9 cellular contexts compared by ENCODE assay signal in genomic region chr22:43128928-43129424, GRCh38. TPM values are rescaled to one million over a fixed set of nuclear protein-coding genes. Genes with fewer than 3 reads are reported as not detected.
DNase-seq lines count a peak whose midpoint lies in the region; ATAC-seq and TF ChIP-seq lines count a peak whose summit lies in the region.
"Had no signal": no experiment of that assay in that cellular context is flagged by ENCODE, and none has a peak within 500 bp of the region (broad histone marks: within the 10 kb centered on the region; RNA-seq: fewer than 3 reads in every experiment).

No MANE protein-coding gene starts in this region.

- CTCF ChIA-PET in GM10248 (lab: Yijun Ruan, JAX), result no interaction called here

- DNase-seq in GM10248 (ENCODE audit: extremely low spot score) (peak; percentile 59), NCI-H2171 (lab: John Stamatoyannopoulos, UW) (peak; percentile 77), left colon (peak; percentile 77 to 83), sigmoid colon (no peak)
- DNase-seq: activated CD4-positive, alpha-beta T cell treated with anti-CD3 and anti-CD28 coated beads, Interleukin-2, amount 50 U/mL, for 48 hours; brain microvascular endothelial cell had no signal

- H3K9me3 Mint-ChIP-seq in activated T-helper 17 cell treated with anti-CD3 and anti-CD28 coated beads, Interleukin-2, amount 50 U/mL, for 72 hours, result no peaks in the 10 kb centered on the region

- H3K36me3 Mint-ChIP-seq in activated T-helper 17 cell treated with anti-CD3 and anti-CD28 coated beads, Interleukin-2, amount 50 U/mL, for 72 hours (ENCODE audit: low read depth), result peaks cover 27% of the 10 kb centered on the region

- H3K27ac ChIP-seq in sigmoid colon, result no peak overlapping the region
- H3K27ac ChIP-seq: brain microvascular endothelial cell, gastroesophageal sphincter had no signal

- no peaks in the 10 kb centered on the region for H3K27me3 ChIP-seq in sigmoid colon
- H3K27me3 ChIP-seq: brain microvascular endothelial cell had no signal

- H3K36me3 ChIP-seq in sigmoid colon, result peaks cover 0 to 16% (median 10%) of the 10 kb centered on the region in 4 donors

- H3K4me1 ChIP-seq in sigmoid colon, result no peaks in the 10 kb centered on the region

- TF ChIP-seq POLR2A in sigmoid colon (IDR thresholded peaks at IDR 0.05), result no peak

- no peak overlapping the region for H3K4me3 ChIP-seq in sigmoid colon
- H3K4me3 ChIP-seq: gastroesophageal sphincter had no signal

- H3K4me3 Mint-ChIP-seq in activated T-helper 17 cell treated with anti-CD3 and anti-CD28 coated beads, Interleukin-2, amount 50 U/mL, for 72 hours, result no peak overlapping the region

- 10 to 38% methylated on average over 20 of the region's 20 CpGs for WGBS in sigmoid colon, 2 donors

- no peaks in the 10 kb centered on the region for H3K9me3 ChIP-seq in sigmoid colon
- H3K9me3 ChIP-seq: gastroesophageal sphincter had no signal

- H3K27ac Mint-ChIP-seq in activated T-helper 17 cell treated with anti-CD3 and anti-CD28 coated beads, Interleukin-2, amount 50 U/mL, for 72 hours, result no peak overlapping the region

- no peak for TF ChIP-seq EP300 in sigmoid colon (IDR thresholded peaks at IDR 0.05)

- peak; percentile 50 for ATAC-seq in left colon
- ATAC-seq in GM21390 (IDR thresholded peaks at IDR 0.05; ENCODE audit: unreplicated experiment), result no peak
- ATAC-seq in activated T-helper 17 cell treated with anti-CD3 and anti-CD28 coated beads, Interleukin-2, amount 50 U/mL, for 72 hours (replicated peaks), result no peak
- ATAC-seq: gastroesophageal sphincter had no signal

- H3K4me1 Mint-ChIP-seq in activated T-helper 17 cell treated with anti-CD3 and anti-CD28 coated beads, Interleukin-2, amount 50 U/mL, for 72 hours, result no peaks in the 10 kb centered on the region

- TF ChIP-seq CTCF in GM10248 (IDR thresholded peaks at IDR 0.05; ENCODE audit: control extremely low read depth, extremely low read depth, low read depth, missing control alignments) (no peak), sigmoid colon (IDR thresholded peaks at IDR 0.05) (no peak)

- H3K27me3 Mint-ChIP-seq in activated T-helper 17 cell treated with anti-CD3 and anti-CD28 coated beads, Interleukin-2, amount 50 U/mL, for 72 hours, result no peaks in the 10 kb centered on the region

- POLR2A ChIA-PET in GM10248 (lab: Yijun Ruan, JAX), result no interaction called here

- intact Hi-C loops in left colon (cut with DNase I, micrococcal nuclease) (no loop called here), sigmoid colon (cut with DNase I) (no loop called here)

RNA-seq across cellular contexts. Expression of gene MCAT, which starts 14.2 kb away (rescaled TPM):
- 10 to 100 TPM; 15.2 to 19.7 TPM for total RNA-seq in left colon
- 10 to 100 TPM in 1 of 2 donors, 1 to 10 TPM in 1; 7.3 to 18.2 TPM for total RNA-seq in activated T-helper 17 cell treated with anti-CD3 and anti-CD28 coated beads, Interleukin-2, amount 50 U/mL, for 72 hours
- total RNA-seq in sigmoid colon, result 10 to 100 TPM; 15.3 to 20.8 (median 17.9) TPM
- 10 to 100 TPM; 10.2 to 23.4 (median 14.3) TPM for polyA plus RNA-seq in sigmoid colon

RNA-seq across cellular contexts. Expression of gene BIK, which starts 18.4 kb away (rescaled TPM):
- total RNA-seq in left colon, result 10 to 100 TPM; 22.6 to 23.0 TPM
- 1 to 10 TPM; 1.9 to 4.0 TPM for total RNA-seq in activated T-helper 17 cell treated with anti-CD3 and anti-CD28 coated beads, Interleukin-2, amount 50 U/mL, for 72 hours
- not detected for total RNA-seq in sigmoid colon
- 10 to 100 TPM; 29.6 to 39.1 (median 35.4) TPM for polyA plus RNA-seq in sigmoid colon

RNA-seq across cellular contexts. Expression of gene TSPO, which starts 22.4 kb away (rescaled TPM):
- total RNA-seq in left colon, result 100 to 1,000 TPM; 250 to 259 TPM
- total RNA-seq in activated T-helper 17 cell treated with anti-CD3 and anti-CD28 coated beads, Interleukin-2, amount 50 U/mL, for 72 hours, result 100 to 1,000 TPM; 127 to 199 TPM
- 100 to 1,000 TPM; 126 to 219 (median 157) TPM for total RNA-seq in sigmoid colon
- 100 to 1,000 TPM; 395 to 513 (median 443) TPM for polyA plus RNA-seq in sigmoid colon

RNA-seq across cellular contexts. Expression of gene TTLL1, which starts 39.8 kb away (rescaled TPM):
- 1 to 10 TPM; 2.1 to 3.2 TPM for total RNA-seq in left colon
- 1 to 10 TPM; 2.9 to 4.1 TPM for total RNA-seq in activated T-helper 17 cell treated with anti-CD3 and anti-CD28 coated beads, Interleukin-2, amount 50 U/mL, for 72 hours
- 1 to 10 TPM; 4.3 to 6.4 (median 5.5) TPM for total RNA-seq in sigmoid colon
- polyA plus RNA-seq in sigmoid colon, result 1 to 10 TPM; 2.4 to 3.7 (median 3.0) TPM

RNA-seq across cellular contexts. Expression of gene TTLL12, which starts 58.0 kb away (rescaled TPM):
- total RNA-seq in left colon, result 10 to 100 TPM; 79.5 to 91.6 TPM
- total RNA-seq in activated T-helper 17 cell treated with anti-CD3 and anti-CD28 coated beads, Interleukin-2, amount 50 U/mL, for 72 hours, result 10 to 100 TPM; 53.5 to 84.8 TPM
- 10 to 100 TPM; 13.2 to 21.3 (median 16.2) TPM for total RNA-seq in sigmoid colon
- polyA plus RNA-seq in sigmoid colon, result 100 to 1,000 TPM in 1 of 3 donors, 10 to 100 TPM in 2; 83.5 to 127 (median 99.0) TPM

Comparison
In these comparisons a context has a peak if more than half of its experiments do, and no peak if none do; other contexts are left out.
1. RNA of gene BIK, which starts 18.4 kb away (total RNA-seq): 22.6 to 23.0 TPM in left colon; 1.9 to 4.0 TPM in activated T-helper 17 cell treated with anti-CD3 and anti-CD28 coated beads, Interleukin-2, amount 50 U/mL, for 72 hours and not detected in sigmoid colon; every median in the first group is over 4 times any median in the second.